8 cellular contexts compared by ENCODE assay signal in the genomic region with DNA sequence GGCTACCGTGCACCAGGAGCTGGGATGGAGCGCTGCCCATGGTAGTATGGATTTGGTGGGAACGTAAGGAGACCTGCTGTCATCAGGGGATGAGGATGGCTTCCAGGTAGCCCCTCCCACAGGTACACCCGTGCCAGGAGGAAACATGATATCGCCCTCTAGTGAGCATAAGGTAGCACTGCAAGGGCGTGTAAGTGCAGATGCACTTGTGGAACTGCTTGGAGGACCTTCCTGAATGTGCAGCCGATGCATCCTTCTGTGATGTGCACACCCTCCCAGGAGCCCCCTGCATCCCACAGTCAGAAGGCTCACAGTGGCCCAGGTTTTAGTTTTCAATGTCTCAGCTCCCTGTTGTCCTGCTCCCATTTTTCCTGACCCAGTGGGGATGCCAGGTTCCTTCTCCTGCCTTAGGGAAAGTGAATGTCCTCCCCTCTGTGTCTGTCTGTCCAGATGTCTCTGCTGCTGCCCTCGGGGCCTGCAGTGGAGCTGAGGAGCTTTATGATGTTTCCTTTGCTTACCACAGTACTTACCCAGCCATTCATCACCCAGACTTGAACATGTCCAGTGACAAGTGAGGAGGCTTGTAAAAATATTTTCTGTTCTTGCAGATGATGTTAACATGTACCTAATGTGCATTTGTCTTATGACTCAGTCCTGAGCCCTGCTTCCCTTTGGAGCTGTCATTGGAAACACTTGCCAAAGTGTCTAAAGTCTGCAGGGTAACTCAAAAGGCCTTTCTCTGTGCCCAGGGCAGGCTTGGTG. TPM values are rescaled to one million over a fixed set of nuclear protein-coding genes. Genes with fewer than 3 reads are reported as not detected.
DNase-seq lines count a peak whose midpoint lies in the region; ATAC-seq and TF ChIP-seq lines count a peak whose summit lies in the region.

No MANE protein-coding gene starts in this region.

- no peaks in the 10 kb centered on the region for H4K20me1 ChIP-seq in DOHH2 (ENCODE audit: control insufficient read depth, insufficient read depth, low read depth, low read length)
- no peaks in the 10 kb centered on the region for H4K20me1 ChIP-seq in OCI-LY3 (ENCODE audit: insufficient read depth, low read length)

- H3K36me3 Mint-ChIP-seq in activated naive CD8-positive, alpha-beta T cell treated with anti-CD3 and anti-CD28 coated beads, Interleukin-2, amount 50 U/mL, for 24 hours (ENCODE audit: low read depth) = no peaks in the 10 kb centered on the region

- no peak overlapping the region for H3K4me2 ChIP-seq in DOHH2 (ENCODE audit: low read length)
- peak overlapping the region; percentile 42; the same call in 1 of the 2 replicates for H3K4me2 ChIP-seq in OCI-LY3 (ENCODE audit: low read length)

- H3K4me1 Mint-ChIP-seq in activated naive CD8-positive, alpha-beta T cell treated with anti-CD3 and anti-CD28 coated beads, Interleukin-2, amount 50 U/mL, for 24 hours = no peaks in the 10 kb centered on the region

- H3K27ac Mint-ChIP-seq in activated naive CD8-positive, alpha-beta T cell treated with anti-CD3 and anti-CD28 coated beads, Interleukin-2, amount 50 U/mL, for 24 hours = no peak overlapping the region

- TF ChIP-seq CTCF in DOHH2 (IDR thresholded peaks at IDR 0.05; ENCODE audit: low read depth, low read length, poor library complexity, severe bottlenecking) (peak; percentile 90), OCI-LY3 (IDR thresholded peaks at IDR 0.05; ENCODE audit: low read depth, low read length) (peak; percentile 92), spleen (IDR thresholded peaks at IDR 0.05 in 8 of 11, conservative IDR thresholded peaks at IDR 0.05 in 3 of 11) (peak; percentile 19 to 84 (median 70))

- H3K9me3 ChIP-seq in DOHH2 (ENCODE audit: control insufficient read depth, insufficient read depth, low read length) (no peaks in the 10 kb centered on the region), OCI-LY3 (ENCODE audit: insufficient read depth, low read length) (no peaks in the 10 kb centered on the region), spleen (no peaks in the 10 kb centered on the region)

- no peak overlapping the region for H3K4me3 Mint-ChIP-seq in activated naive CD8-positive, alpha-beta T cell treated with anti-CD3 and anti-CD28 coated beads, Interleukin-2, amount 50 U/mL, for 24 hours

- H3K4me1 ChIP-seq in DOHH2 (ENCODE audit: control insufficient read depth, low read length) = no peaks in the 10 kb centered on the region
- peaks cover 15% of the 10 kb centered on the region for H3K4me1 ChIP-seq in OCI-LY3 (ENCODE audit: low read length)
- H3K4me1 ChIP-seq in spleen = peaks cover 0 to 15% (median 2%) of the 10 kb centered on the region in 6 donors

- no peak overlapping the region for H3K27ac ChIP-seq in DOHH2 (ENCODE audit: low read depth, low read length)
- H3K27ac ChIP-seq in OCI-LY3 (ENCODE audit: low read length) = no peak overlapping the region
- H3K27ac ChIP-seq in spleen = no peak overlapping the region

- 21 to 27% (median 22%) methylated on average over 8 of the region's 8 CpGs for WGBS in spleen, 5 donors

- H3K9ac ChIP-seq in OCI-LY3 (ENCODE audit: low read length) = no peak overlapping the region

- H3F3A ChIP-seq in DOHH2 (ENCODE audit: control insufficient read depth, insufficient read depth) = no peaks in the 10 kb centered on the region

- no peaks in the 10 kb centered on the region for H3K9me3 Mint-ChIP-seq in activated naive CD8-positive, alpha-beta T cell treated with anti-CD3 and anti-CD28 coated beads, Interleukin-2, amount 50 U/mL, for 24 hours

- intact Hi-C loops in spleen (cut with DNase I; ENCODE audit: low total_unique reads) = loop anchor here (5.0 kb wide), 1 partner anchor 159 kb away; no protein-coding TSS in a partner anchor

- H3K79me2 ChIP-seq in DOHH2 (ENCODE audit: control insufficient read depth, low read length) = no peaks in the 10 kb centered on the region
- no peaks in the 10 kb centered on the region for H3K79me2 ChIP-seq in OCI-LY3 (ENCODE audit: low read length)

- no peak for TF ChIP-seq POLR2A in spleen (IDR thresholded peaks at IDR 0.05)

- H3K4me3 ChIP-seq in DOHH2 (ENCODE audit: low read length) (no peak overlapping the region), OCI-LY3 (ENCODE audit: low read length) (no peak overlapping the region), spleen (no peak overlapping the region)

- H3K36me3 ChIP-seq in DOHH2 (ENCODE audit: control insufficient read depth, low read length) (no peaks in the 10 kb centered on the region), OCI-LY3 (replicated peaks; ENCODE audit: low read depth, low read length) (no peaks in the 10 kb centered on the region), spleen (peaks cover 0 to 33% (median 0%) of the 10 kb centered on the region in 6 donors)

- H3K9me2 ChIP-seq in DOHH2 (replicated peaks; ENCODE audit: control insufficient read depth, low read length) = no peaks in the 10 kb centered on the region

- H2AFZ ChIP-seq in OCI-LY3 (ENCODE audit: low read depth, low read length) = no peak overlapping the region

- H3K27me3 ChIP-seq in DOHH2 (ENCODE audit: control insufficient read depth, low read length) (no peaks in the 10 kb centered on the region), OCI-LY3 (ENCODE audit: low read depth, low read length) (peaks cover 17% of the 10 kb centered on the region; the same call in 1 of the 2 replicates), spleen (replicated peaks in 1 of 7) (no peaks in the 10 kb centered on the region)

- peaks cover 11% of the 10 kb centered on the region for H3K27me3 Mint-ChIP-seq in activated naive CD8-positive, alpha-beta T cell treated with anti-CD3 and anti-CD28 coated beads, Interleukin-2, amount 50 U/mL, for 24 hours

- ATAC-seq in GM21381 (IDR thresholded peaks at IDR 0.05; ENCODE audit: unreplicated experiment) = peak; percentile 90
- no peak for ATAC-seq in activated naive CD8-positive, alpha-beta T cell treated with anti-CD3 and anti-CD28 coated beads, Interleukin-2, amount 50 U/mL, for 24 hours

- DNase-seq in HUDEP-2 (lab: John Stamatoyannopoulos, UW; ENCODE audit: unreplicated experiment in 76 of 76) (peak in 54 of 76 experiments; percentile 1 to 61 (median 18)), iPS DF 4.7 (ENCODE audit: extremely low read depth, low spot score) (peak; percentile 60), spleen (no peak), superior temporal gyrus (ENCODE audit: extremely low spot score) (no peak)
- DNase-seq in activated naive CD8-positive, alpha-beta T cell treated with anti-CD3 and anti-CD28 coated beads, Interleukin-2, amount 50 U/mL, for 24 hours = peak; percentile 50

RNA-seq across cellular contexts. Expression of gene DBX1, which starts 49.2 kb away (rescaled TPM):
- total RNA-seq in spleen = not detected
- polyA plus RNA-seq in spleen = not detected

Comparison
In these comparisons a context has a peak if more than half of its experiments do, and no peak if none do; other contexts are left out.
1. DNase-seq: peak in HUDEP-2 (54 of 76), activated naive CD8-positive, alpha-beta T cell treated with anti-CD3 and anti-CD28 coated beads, Interleukin-2, amount 50 U/mL, for 24 hours (single experiment) and iPS DF 4.7 (single experiment); none in spleen (single experiment) and superior temporal gyrus (single experiment).
2. Peak in every context shown above with its lines, with median percentiles within 50 percentile points of each other: CTCF ChIP-seq.